ENCODE assay signal across 1 cellular context in genomic region chr3:186806173-186807055, GRCh38.
A peak's percentile ranks its signal among the peaks of the same experiment; 100 is the strongest.
TF ChIP-seq lines count a peak whose summit lies in the region.

A gene with protein sequence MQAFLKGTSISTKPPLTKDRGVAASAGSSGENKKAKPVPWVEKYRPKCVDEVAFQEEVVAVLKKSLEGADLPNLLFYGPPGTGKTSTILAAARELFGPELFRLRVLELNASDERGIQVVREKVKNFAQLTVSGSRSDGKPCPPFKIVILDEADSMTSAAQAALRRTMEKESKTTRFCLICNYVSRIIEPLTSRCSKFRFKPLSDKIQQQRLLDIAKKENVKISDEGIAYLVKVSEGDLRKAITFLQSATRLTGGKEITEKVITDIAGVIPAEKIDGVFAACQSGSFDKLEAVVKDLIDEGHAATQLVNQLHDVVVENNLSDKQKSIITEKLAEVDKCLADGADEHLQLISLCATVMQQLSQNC (minus strand): TSS chr3:186806482. CDS start chr3:186804713, 1,769 bp downstream.

TF ChIP-seq in WTC11, 78 proteins besides CTCF, POLR2A, EP300 and RAD21 (continued from another document):
- TF ChIP-seq, protein P1, sequence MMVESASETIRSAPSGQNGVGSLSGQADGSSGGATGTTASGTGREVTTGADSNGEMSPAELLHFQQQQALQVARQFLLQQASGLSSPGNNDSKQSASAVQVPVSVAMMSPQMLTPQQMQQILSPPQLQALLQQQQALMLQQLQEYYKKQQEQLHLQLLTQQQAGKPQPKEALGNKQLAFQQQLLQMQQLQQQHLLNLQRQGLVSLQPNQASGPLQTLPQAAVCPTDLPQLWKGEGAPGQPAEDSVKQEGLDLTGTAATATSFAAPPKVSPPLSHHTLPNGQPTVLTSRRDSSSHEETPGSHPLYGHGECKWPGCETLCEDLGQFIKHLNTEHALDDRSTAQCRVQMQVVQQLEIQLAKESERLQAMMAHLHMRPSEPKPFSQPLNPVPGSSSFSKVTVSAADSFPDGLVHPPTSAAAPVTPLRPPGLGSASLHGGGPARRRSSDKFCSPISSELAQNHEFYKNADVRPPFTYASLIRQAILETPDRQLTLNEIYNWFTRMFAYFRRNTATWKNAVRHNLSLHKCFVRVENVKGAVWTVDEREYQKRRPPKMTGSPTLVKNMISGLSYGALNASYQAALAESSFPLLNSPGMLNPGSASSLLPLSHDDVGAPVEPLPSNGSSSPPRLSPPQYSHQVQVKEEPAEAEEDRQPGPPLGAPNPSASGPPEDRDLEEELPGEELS (CRISPR knock-in tag; IDR thresholded peaks at IDR 0.05): peak; percentile 16; the same call in 1 of the 2 replicates
- peak; percentile 81 for TF ChIP-seq FOXP1 (CRISPR knock-in tag; IDR thresholded peaks at IDR 0.05; ENCODE audit: borderline replicate concordance)
- no peak for TF ChIP-seq ZBTB21 (CRISPR knock-in tag; IDR thresholded peaks at IDR 0.05; ENCODE audit: borderline replicate concordance)
- TF ChIP-seq, protein P2, sequence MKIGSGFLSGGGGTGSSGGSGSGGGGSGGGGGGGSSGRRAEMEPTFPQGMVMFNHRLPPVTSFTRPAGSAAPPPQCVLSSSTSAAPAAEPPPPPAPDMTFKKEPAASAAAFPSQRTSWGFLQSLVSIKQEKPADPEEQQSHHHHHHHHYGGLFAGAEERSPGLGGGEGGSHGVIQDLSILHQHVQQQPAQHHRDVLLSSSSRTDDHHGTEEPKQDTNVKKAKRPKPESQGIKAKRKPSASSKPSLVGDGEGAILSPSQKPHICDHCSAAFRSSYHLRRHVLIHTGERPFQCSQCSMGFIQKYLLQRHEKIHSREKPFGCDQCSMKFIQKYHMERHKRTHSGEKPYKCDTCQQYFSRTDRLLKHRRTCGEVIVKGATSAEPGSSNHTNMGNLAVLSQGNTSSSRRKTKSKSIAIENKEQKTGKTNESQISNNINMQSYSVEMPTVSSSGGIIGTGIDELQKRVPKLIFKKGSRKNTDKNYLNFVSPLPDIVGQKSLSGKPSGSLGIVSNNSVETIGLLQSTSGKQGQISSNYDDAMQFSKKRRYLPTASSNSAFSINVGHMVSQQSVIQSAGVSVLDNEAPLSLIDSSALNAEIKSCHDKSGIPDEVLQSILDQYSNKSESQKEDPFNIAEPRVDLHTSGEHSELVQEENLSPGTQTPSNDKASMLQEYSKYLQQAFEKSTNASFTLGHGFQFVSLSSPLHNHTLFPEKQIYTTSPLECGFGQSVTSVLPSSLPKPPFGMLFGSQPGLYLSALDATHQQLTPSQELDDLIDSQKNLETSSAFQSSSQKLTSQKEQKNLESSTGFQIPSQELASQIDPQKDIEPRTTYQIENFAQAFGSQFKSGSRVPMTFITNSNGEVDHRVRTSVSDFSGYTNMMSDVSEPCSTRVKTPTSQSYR (CRISPR knock-in tag; IDR thresholded peaks at IDR 0.05): peak; percentile 13; the same call in 1 of the 2 replicates
- TF ChIP-seq ZNF138 (CRISPR knock-in tag; conservative IDR thresholded peaks at IDR 0.05): no peak
- no peak for TF ChIP-seq MXD4 (CRISPR knock-in tag; IDR thresholded peaks at IDR 0.05; ENCODE audit: borderline replicate concordance)
- peak; percentile 82; the same call in 1 of the 2 replicates for TF ChIP-seq HMGXB4 (CRISPR knock-in tag; IDR thresholded peaks at IDR 0.05)
- TF ChIP-seq, protein P3, sequence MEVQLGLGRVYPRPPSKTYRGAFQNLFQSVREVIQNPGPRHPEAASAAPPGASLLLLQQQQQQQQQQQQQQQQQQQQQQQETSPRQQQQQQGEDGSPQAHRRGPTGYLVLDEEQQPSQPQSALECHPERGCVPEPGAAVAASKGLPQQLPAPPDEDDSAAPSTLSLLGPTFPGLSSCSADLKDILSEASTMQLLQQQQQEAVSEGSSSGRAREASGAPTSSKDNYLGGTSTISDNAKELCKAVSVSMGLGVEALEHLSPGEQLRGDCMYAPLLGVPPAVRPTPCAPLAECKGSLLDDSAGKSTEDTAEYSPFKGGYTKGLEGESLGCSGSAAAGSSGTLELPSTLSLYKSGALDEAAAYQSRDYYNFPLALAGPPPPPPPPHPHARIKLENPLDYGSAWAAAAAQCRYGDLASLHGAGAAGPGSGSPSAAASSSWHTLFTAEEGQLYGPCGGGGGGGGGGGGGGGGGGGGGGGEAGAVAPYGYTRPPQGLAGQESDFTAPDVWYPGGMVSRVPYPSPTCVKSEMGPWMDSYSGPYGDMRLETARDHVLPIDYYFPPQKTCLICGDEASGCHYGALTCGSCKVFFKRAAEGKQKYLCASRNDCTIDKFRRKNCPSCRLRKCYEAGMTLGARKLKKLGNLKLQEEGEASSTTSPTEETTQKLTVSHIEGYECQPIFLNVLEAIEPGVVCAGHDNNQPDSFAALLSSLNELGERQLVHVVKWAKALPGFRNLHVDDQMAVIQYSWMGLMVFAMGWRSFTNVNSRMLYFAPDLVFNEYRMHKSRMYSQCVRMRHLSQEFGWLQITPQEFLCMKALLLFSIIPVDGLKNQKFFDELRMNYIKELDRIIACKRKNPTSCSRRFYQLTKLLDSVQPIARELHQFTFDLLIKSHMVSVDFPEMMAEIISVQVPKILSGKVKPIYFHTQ (CRISPR knock-in tag; IDR thresholded peaks at IDR 0.05): no peak
- TF ChIP-seq SP1 (CRISPR knock-in tag; conservative IDR thresholded peaks at IDR 0.05): peak; percentile 79; the same call in 1 of the 2 replicates
- TF ChIP-seq NFYB (CRISPR knock-in tag; conservative IDR thresholded peaks at IDR 0.05; ENCODE audit: low read depth): no peak
- TF ChIP-seq AFF4 (CRISPR knock-in tag; IDR thresholded peaks at IDR 0.05; ENCODE audit: borderline replicate concordance): peak; percentile 79; the same call in 1 of the 2 replicates
- TF ChIP-seq ATF6 (CRISPR knock-in tag; IDR thresholded peaks at IDR 0.05): no peak
- no peak for TF ChIP-seq ELF4 (CRISPR knock-in tag; IDR thresholded peaks at IDR 0.05; ENCODE audit: low read depth)
- no peak for TF ChIP-seq JAZF1 (CRISPR knock-in tag; IDR thresholded peaks at IDR 0.05)
- no peak for TF ChIP-seq USF2 (CRISPR knock-in tag; IDR thresholded peaks at IDR 0.05)
- TF ChIP-seq SMAD4 (CRISPR knock-in tag; IDR thresholded peaks at IDR 0.05): no peak
- TF ChIP-seq MLX (CRISPR knock-in tag; IDR thresholded peaks at IDR 0.05): no peak
- peak; percentile 81; the same call in 1 of the 2 replicates for TF ChIP-seq PREB (CRISPR knock-in tag; IDR thresholded peaks at IDR 0.05; ENCODE audit: borderline replicate concordance)
- no peak for TF ChIP-seq CDX4 (CRISPR knock-in tag; IDR thresholded peaks at IDR 0.05; ENCODE audit: borderline replicate concordance)
- TF ChIP-seq, protein P4, sequence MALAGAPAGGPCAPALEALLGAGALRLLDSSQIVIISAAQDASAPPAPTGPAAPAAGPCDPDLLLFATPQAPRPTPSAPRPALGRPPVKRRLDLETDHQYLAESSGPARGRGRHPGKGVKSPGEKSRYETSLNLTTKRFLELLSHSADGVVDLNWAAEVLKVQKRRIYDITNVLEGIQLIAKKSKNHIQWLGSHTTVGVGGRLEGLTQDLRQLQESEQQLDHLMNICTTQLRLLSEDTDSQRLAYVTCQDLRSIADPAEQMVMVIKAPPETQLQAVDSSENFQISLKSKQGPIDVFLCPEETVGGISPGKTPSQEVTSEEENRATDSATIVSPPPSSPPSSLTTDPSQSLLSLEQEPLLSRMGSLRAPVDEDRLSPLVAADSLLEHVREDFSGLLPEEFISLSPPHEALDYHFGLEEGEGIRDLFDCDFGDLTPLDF (CRISPR knock-in tag; IDR thresholded peaks at IDR 0.05): peak; percentile 90; the same call in 1 of the 2 replicates
- no peak for TF ChIP-seq EMX1 (CRISPR knock-in tag; IDR thresholded peaks at IDR 0.05)
